ENCODE assay signal across 8 cellular contexts in the genomic region with DNA sequence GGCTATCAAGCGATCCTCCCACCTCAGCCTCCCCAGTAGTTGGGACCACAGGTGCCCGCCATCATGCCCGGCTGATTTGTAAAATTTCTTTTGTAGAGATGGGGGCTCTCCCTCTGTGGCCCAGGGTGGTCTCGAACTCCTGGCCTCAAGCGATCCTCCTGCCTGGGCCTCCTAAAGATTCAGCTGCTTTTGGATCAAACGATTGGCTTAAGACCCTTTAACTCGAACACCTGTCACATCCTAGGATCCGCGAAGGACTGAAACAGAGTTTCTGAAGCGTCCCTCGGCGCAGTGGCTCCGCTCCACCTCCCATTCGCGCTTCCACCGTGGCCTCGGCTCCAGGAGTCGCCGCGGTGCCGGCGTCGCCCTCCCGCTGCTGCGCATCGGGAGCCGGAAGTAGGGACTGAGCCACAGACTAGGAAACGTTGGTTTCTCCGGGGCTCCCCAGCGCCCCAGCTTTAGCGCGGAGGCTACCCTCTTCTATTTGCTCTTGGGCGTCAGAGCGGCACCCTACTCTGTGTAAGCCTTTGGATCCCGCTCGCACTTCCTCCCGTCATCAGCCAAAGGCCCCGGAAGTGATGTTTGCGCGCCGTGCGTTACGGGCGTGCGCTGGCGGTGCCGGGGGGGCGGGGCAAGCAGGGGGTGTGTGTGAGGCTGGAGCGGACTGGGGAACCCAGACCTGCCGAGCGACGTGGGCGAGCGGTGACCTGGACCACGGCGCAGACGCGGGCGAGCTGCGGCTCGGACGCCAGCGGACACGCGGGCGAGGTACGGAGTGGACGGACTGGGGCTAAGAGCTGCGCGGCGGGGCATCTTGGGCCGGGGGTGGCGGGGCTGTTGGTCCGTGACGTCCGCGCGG. TPM values are rescaled to one million over a fixed set of nuclear protein-coding genes. Genes with fewer than 3 reads are reported as not detected.
DNase-seq lines count a peak whose midpoint lies in the region; ATAC-seq, FAIRE-seq and TF ChIP-seq lines count a peak whose summit lies in the region.

No MANE protein-coding gene starts in this region.

- H3K27me3 Mint-ChIP-seq in activated naive CD8-positive, alpha-beta T cell treated with anti-CD3 and anti-CD28 coated beads, Interleukin-2, amount 10 ng/mL, durations not matched to agents 7 days and 5 days: no peaks in the 10 kb centered on the region

- no peaks in the 10 kb centered on the region for H3K9me3 Mint-ChIP-seq in activated naive CD8-positive, alpha-beta T cell treated with anti-CD3 and anti-CD28 coated beads, Interleukin-2, amount 10 ng/mL, durations not matched to agents 7 days and 5 days

- H3K4me3 Mint-ChIP-seq in activated naive CD8-positive, alpha-beta T cell treated with anti-CD3 and anti-CD28 coated beads, Interleukin-2, amount 10 ng/mL, durations not matched to agents 7 days and 5 days: peak overlapping the region; percentile 88

- intact Hi-C loops in Right ventricle myocardium superior (cut with DNase I): no loop called here
- intact Hi-C loops in pancreas (cut with DNase I): no loop called here
- intact Hi-C loops in tibial artery (cut with DNase I; ENCODE audit: low total_unique reads): loop anchor here (1.0 to 2.0 kb wide), 3 partner anchors 27 to 59 kb away; a partner anchor contains a TSS

- peaks cover 15% of the 10 kb centered on the region for H3K4me1 Mint-ChIP-seq in activated naive CD8-positive, alpha-beta T cell treated with anti-CD3 and anti-CD28 coated beads, Interleukin-2, amount 10 ng/mL, durations not matched to agents 7 days and 5 days

- peak overlapping the region; percentile 92 to 98 (median 94) for H3K27ac ChIP-seq in pancreas
- peak overlapping the region; percentile 98 to 100 for H3K27ac ChIP-seq in tibial artery

- H3K27me3 ChIP-seq in pancreas (no peaks in the 10 kb centered on the region), tibial artery (no peaks in the 10 kb centered on the region)

- H3K4me3 ChIP-seq in pancreas: peak overlapping the region; percentile 61 to 95 (median 84)
- peak overlapping the region; percentile 83 to 93 for H3K4me3 ChIP-seq in tibial artery

- H3K27ac Mint-ChIP-seq in activated naive CD8-positive, alpha-beta T cell treated with anti-CD3 and anti-CD28 coated beads, Interleukin-2, amount 10 ng/mL, durations not matched to agents 7 days and 5 days: peak overlapping the region; percentile 96

- 2 to 3% methylated on average over 74 to 78 of the region's 78 CpGs for WGBS in pancreas, 2 donors

- H3K36me3 ChIP-seq in pancreas (no peaks in the 10 kb centered on the region), tibial artery (no peaks in the 10 kb centered on the region)

- peaks cover 0 to 6% (median 0%) of the 10 kb centered on the region in 3 donors for H3K4me1 ChIP-seq in pancreas
- H3K4me1 ChIP-seq in tibial artery: peaks cover 0 to 35% (median 12%) of the 10 kb centered on the region in 4 donors

- H3K9me3 ChIP-seq in pancreas (no peaks in the 10 kb centered on the region), tibial artery (no peaks in the 10 kb centered on the region)

- peak; percentile 91 for TF ChIP-seq POLR2A in GM10847 (IDR thresholded peaks at IDR 0.05; ENCODE audit: extremely low read depth, insufficient read length)

- peak; percentile 82 for DNase-seq in NCI-H1105 (lab: John Stamatoyannopoulos, UW)
- DNase-seq in SKM-1 (lab: John Stamatoyannopoulos, UW; ENCODE audit: unreplicated experiment): peak; percentile 74
- DNase-seq in activated naive CD8-positive, alpha-beta T cell treated with anti-CD3 and anti-CD28 coated beads, Interleukin-2, amount 10 ng/mL, durations not matched to agents 7 days and 5 days: peak; percentile 98
- DNase-seq in Right ventricle myocardium superior: peak; percentile 99
- DNase-seq in pancreas: peak; percentile 91 to 98 (median 96)
- peak; percentile 97 to 98 for DNase-seq in tibial artery

- peaks cover 5% of the 10 kb centered on the region for H3K36me3 Mint-ChIP-seq in activated naive CD8-positive, alpha-beta T cell treated with anti-CD3 and anti-CD28 coated beads, Interleukin-2, amount 10 ng/mL, durations not matched to agents 7 days and 5 days

- no peak for TF ChIP-seq CTCF in pancreas (IDR thresholded peaks at IDR 0.05)
- no peak for TF ChIP-seq CTCF in tibial artery (IDR thresholded peaks at IDR 0.05)

- POLR2A ChIA-PET in activated naive CD8-positive, alpha-beta T cell treated with anti-CD3 and anti-CD28 coated beads, Interleukin-2, amount 10 ng/mL, durations not matched to agents 7 days and 5 days (lab: Charles Lee): interaction anchor here (0.7 to 1.2 kb wide), 4 partner anchors 51 to 87 kb away, joined by 3 to 7 read pairs (median 4); a partner anchor contains a TSS

- no peak for FAIRE-seq in pancreas (lab: Jason Lieb, UNC)

- ATAC-seq in HG02642 (IDR thresholded peaks at IDR 0.05; ENCODE audit: poor library complexity, unreplicated experiment): peak; percentile 95
- peak; percentile 98 for ATAC-seq in activated naive CD8-positive, alpha-beta T cell treated with anti-CD3 and anti-CD28 coated beads, Interleukin-2, amount 10 ng/mL, durations not matched to agents 7 days and 5 days (ENCODE audit: low read depth)
- ATAC-seq in Right ventricle myocardium superior (ENCODE audit: poor library complexity): peak; percentile 99
- ATAC-seq in pancreas: peak; percentile 98 to 99 (median 98)

RNA-seq across cellular contexts. Expression of a gene that starts 53.0 kb away (rescaled TPM):
- total RNA-seq in activated naive CD8-positive, alpha-beta T cell treated with anti-CD3 and anti-CD28 coated beads, Interleukin-2, amount 10 ng/mL, durations not matched to agents 7 days and 5 days: 10 to 100 TPM; 35.2 to 39.0 TPM
- total RNA-seq in Right ventricle myocardium superior (8.0 TPM), pancreas (1 to 10 TPM; 1.8 to 5.4 (median 2.5) TPM)
- 1 to 10 TPM; 2.2 to 4.9 TPM for polyA plus RNA-seq in pancreas

RNA-seq across cellular contexts. Expression of a gene that starts 58.8 kb away (rescaled TPM):
- 10 to 100 TPM; 24.7 to 25.8 TPM for total RNA-seq in activated naive CD8-positive, alpha-beta T cell treated with anti-CD3 and anti-CD28 coated beads, Interleukin-2, amount 10 ng/mL, durations not matched to agents 7 days and 5 days
- total RNA-seq in Right ventricle myocardium superior: 14.9 TPM
- total RNA-seq in pancreas: 10 to 100 TPM; 12.8 to 17.6 (median 14.8) TPM
- polyA plus RNA-seq in pancreas: 10 to 100 TPM in 1 of 2 donors, 1 to 10 TPM in 1; 7.9 to 11.1 TPM

Comparison
In these comparisons a context has a peak if more than half of its experiments do, and no peak if none do; other contexts are left out.
1. Peak in every context shown above with its lines: DNase-seq, ATAC-seq, H3K4me3 ChIP-seq and H3K27ac ChIP-seq.